Comparison of ENCODE assay signal across 2 cellular contexts in the genomic region with DNA sequence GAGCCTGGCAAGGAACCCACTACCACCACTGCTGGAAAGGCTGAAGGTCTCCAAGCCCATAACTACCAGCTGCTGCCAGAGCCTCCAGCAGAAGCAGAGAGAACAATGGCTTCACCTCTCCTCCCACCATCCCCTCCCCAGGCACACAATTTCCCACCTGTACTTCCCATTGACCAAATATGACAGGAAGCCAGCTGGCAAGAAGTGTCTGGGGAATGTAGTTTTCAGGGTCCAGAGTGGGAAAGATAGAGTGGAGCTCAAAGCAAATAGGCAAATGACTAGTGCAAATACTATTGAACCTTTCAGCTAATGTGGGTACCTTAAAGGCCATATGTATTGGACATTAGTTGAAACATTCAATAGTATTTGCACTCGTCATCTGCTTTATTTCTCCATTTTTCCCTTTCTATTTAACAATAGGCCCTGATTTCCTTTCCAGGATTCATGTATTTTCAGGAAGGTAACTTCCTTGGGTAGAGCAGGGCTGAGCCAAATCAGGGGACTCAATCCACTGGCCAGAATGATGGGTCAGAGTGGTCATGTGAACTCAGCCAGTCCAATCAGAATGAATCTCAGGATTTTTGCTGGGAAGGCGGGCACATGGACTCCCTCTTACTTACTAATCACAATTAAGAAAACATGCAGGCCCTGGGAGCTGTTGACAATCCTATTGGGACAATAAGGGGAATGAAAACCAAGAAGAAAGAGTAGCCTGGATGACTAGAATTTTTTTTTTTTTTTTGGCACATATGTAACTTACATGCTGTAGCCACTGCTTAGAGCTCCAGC.
TF ChIP-seq lines count a peak whose summit lies in the region.

No MANE protein-coding gene starts in this region.

TF ChIP-seq in HepG2, 621 proteins besides CTCF, POLR2A, EP300 and RAD21:
- TF ChIP-seq SRF (IDR thresholded peaks at IDR 0.05; ENCODE audit: low read depth, low read length) (peak; percentile 61; the same call in 1 of the 2 replicates), NFYB (CRISPR knock-in tag; IDR thresholded peaks at IDR 0.05) (0 out of 2 replicates have a peak, but pooled peaks have one; percentile 16), GABPA (IDR thresholded peaks at IDR 0.05; ENCODE audit: low read depth, low read length) (no peak), GABPA (CRISPR knock-in tag; IDR thresholded peaks at IDR 0.05; ENCODE audit: low read depth) (0 out of 2 replicates have a peak, but pooled peaks have one; percentile 40), MZF1 (CRISPR knock-in tag; IDR thresholded peaks at IDR 0.05; ENCODE audit: borderline replicate concordance) (no peak)
TF ChIP-seq in HepG2: peak in this region for 3.

TF ChIP-seq in WTC11, 78 proteins besides CTCF, POLR2A, EP300 and RAD21:
- TF ChIP-seq, protein P1, sequence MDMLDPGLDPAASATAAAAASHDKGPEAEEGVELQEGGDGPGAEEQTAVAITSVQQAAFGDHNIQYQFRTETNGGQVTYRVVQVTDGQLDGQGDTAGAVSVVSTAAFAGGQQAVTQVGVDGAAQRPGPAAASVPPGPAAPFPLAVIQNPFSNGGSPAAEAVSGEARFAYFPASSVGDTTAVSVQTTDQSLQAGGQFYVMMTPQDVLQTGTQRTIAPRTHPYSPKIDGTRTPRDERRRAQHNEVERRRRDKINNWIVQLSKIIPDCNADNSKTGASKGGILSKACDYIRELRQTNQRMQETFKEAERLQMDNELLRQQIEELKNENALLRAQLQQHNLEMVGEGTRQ (CRISPR knock-in tag; IDR thresholded peaks at IDR 0.05): peak; percentile 54; the same call in 1 of the 2 replicates
- TF ChIP-seq JAZF1 (CRISPR knock-in tag; IDR thresholded peaks at IDR 0.05): no peak
- TF ChIP-seq, protein P2, sequence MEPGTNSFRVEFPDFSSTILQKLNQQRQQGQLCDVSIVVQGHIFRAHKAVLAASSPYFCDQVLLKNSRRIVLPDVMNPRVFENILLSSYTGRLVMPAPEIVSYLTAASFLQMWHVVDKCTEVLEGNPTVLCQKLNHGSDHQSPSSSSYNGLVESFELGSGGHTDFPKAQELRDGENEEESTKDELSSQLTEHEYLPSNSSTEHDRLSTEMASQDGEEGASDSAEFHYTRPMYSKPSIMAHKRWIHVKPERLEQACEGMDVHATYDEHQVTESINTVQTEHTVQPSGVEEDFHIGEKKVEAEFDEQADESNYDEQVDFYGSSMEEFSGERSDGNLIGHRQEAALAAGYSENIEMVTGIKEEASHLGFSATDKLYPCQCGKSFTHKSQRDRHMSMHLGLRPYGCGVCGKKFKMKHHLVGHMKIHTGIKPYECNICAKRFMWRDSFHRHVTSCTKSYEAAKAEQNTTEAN (CRISPR knock-in tag; IDR thresholded peaks at IDR 0.05): no peak
TF ChIP-seq in WTC11: peak in this region for 1.
